1 cellular context compared by ENCODE assay signal in genomic region chr3:49689046-49689886, GRCh38.
TF ChIP-seq lines count a peak whose summit lies in the region.

Gene MST1 (minus strand): TSS chr3:49689474. CDS start chr3:49688691, 783 bp downstream.
Gene RNF123 (plus strand): TSS chr3:49689557. CDS start chr3:49691166, 1,609 bp downstream.

TF ChIP-seq in K562, 482 proteins besides CTCF, POLR2A, EP300 and RAD21 (continued from another document and continues in another):
- TF ChIP-seq, protein P1, sequence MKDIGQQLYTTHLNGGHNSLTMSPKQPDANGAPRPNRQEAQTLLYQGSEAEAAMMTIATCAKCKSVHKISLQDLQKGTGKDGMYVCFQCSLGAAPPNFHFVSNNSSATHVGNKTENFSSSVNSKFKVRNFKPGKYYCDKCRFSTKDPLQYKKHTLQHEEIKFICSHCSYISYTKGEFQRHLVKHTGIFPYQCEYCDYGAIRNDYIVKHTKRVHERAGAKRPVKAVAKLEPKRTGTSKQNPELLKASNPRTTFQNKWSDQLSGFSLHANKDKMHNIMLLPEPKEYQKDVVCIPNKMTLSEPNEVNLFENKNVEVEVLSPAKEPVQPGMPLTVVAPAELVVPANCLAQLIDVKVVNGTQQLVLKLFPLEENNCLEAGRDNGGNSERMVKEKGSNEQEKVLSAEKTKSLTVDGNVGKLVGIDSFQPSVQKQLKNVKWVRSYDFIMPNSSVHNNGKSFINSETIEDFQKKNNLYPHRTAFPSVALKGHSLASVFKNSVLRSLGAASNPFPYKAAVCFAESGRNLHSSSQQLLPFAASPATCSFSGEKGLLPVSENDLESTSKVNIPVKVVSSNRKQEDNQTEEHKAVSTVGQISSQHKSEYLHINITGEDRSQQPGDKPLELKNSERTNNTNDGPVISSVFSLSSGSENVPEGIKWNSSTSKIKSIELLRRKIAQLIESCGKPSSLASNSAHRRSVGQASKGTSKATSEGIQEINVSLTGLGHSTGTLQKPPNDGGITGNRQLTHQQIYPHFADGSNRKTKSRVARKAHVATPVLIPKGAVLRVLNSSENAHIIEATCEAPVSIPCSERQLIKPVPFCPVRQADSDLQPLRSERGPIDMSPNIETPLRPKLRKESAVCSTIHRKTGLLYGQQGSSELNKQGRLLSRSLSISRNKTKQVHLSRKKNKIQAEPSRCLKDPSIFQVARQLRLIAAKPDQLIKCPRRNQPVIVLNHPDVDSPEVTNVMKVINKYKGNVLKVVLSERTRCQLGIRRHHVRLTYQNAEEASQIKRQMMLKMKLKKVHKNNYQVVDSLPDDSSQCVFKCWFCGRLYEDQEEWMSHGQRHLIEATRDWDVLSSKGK (CRISPR knock-in tag; IDR thresholded peaks at IDR 0.05), result no peak
- TF ChIP-seq KLF1 (tag; IDR thresholded peaks at IDR 0.05) (no peak), ZNF311 (CRISPR knock-in tag; IDR thresholded peaks at IDR 0.05) (no peak), DIDO1 (tag; IDR thresholded peaks at IDR 0.05; ENCODE audit: low read depth) (0 out of 2 replicates have a peak, but pooled peaks have one; percentile 55), BACH1 (tag; IDR thresholded peaks at IDR 0.05) (no peak), THRAP3 (IDR thresholded peaks at IDR 0.05; ENCODE audit: borderline replicate concordance) (no peak), FIP1L1 (IDR thresholded peaks at IDR 0.05; ENCODE audit: low read depth, low read length, poor library complexity, severe bottlenecking) (peak; percentile 54), ZBTB34 (CRISPR knock-in tag; IDR thresholded peaks at IDR 0.05) (no peak), ZNF449 (CRISPR knock-in tag; IDR thresholded peaks at IDR 0.05) (no peak), CHD1 (IDR thresholded peaks at IDR 0.05; ENCODE audit: low read length) (peak; percentile 80), SAP30 (IDR thresholded peaks at IDR 0.05; ENCODE audit: borderline replicate concordance, insufficient read depth, low read depth, low read length, poor library complexity, severe bottlenecking) (peak; percentile 66), GATA2 (CRISPR knock-in tag; IDR thresholded peaks at IDR 0.05) (0 out of 2 replicates have a peak, but pooled peaks have one; percentile 28), BRCA1 (IDR thresholded peaks at IDR 0.05) (no peak), BRCA1 (CRISPR knock-in tag; IDR thresholded peaks at IDR 0.05) (no peak), HMG20B (CRISPR knock-in tag; IDR thresholded peaks at IDR 0.05) (no peak), ATF1 (CRISPR knock-in tag; IDR thresholded peaks at IDR 0.05) (no peak), ATF1 (tag; IDR thresholded peaks at IDR 0.05) (peak; percentile 12; the same call in 1 of the 2 replicates), ZBTB26 (CRISPR knock-in tag; IDR thresholded peaks at IDR 0.05) (0 out of 2 replicates have a peak, but pooled peaks have one; percentile 40), JUNB (CRISPR knock-in tag; conservative IDR thresholded peaks at IDR 0.05) (no peak), RBM22 (IDR thresholded peaks at IDR 0.05; ENCODE audit: low read depth, low read length, poor library complexity, severe bottlenecking) (no peak), POU5F1 (IDR thresholded peaks at IDR 0.05; ENCODE audit: borderline replicate concordance, low read depth, low read length, partially characterized antibody) (peak; percentile 85), ZNF224 (CRISPR knock-in tag; IDR thresholded peaks at IDR 0.05) (no peak), SMAD1 (IDR thresholded peaks at IDR 0.05; ENCODE audit: low read depth, low read length, partially characterized antibody) (no peak), PHB (CRISPR knock-in tag; IDR thresholded peaks at IDR 0.05) (no peak), STAT5B (CRISPR knock-in tag; IDR thresholded peaks at IDR 0.05) (no peak), NFRKB (IDR thresholded peaks at IDR 0.05; ENCODE audit: low read depth) (no peak), CXXC5 (CRISPR knock-in tag; IDR thresholded peaks at IDR 0.05) (peak; percentile 64), TAF7 (tag; IDR thresholded peaks at IDR 0.05) (no peak), ZKSCAN8 (CRISPR knock-in tag; IDR thresholded peaks at IDR 0.05) (no peak), ZNF253 (CRISPR knock-in tag; conservative IDR thresholded peaks at IDR 0.05) (no peak), BHLHE40 (IDR thresholded peaks at IDR 0.05; ENCODE audit: low read length) (peak; percentile 23; the same call in 1 of the 2 replicates), RBM34 (IDR thresholded peaks at IDR 0.05; ENCODE audit: borderline replicate concordance, insufficient read depth, low read length) (no peak), ATF7 (IDR thresholded peaks at IDR 0.05) (no peak), ZNF140 (CRISPR knock-in tag; IDR thresholded peaks at IDR 0.05) (no peak), GTF2F1 (IDR thresholded peaks at IDR 0.05; ENCODE audit: low read depth, low read length) (no peak), LCOR (CRISPR knock-in tag; IDR thresholded peaks at IDR 0.05) (no peak), ELF4 (CRISPR knock-in tag; IDR thresholded peaks at IDR 0.05) (peak; percentile 60; the same call in 1 of the 2 replicates)
- TF ChIP-seq, protein P2, sequence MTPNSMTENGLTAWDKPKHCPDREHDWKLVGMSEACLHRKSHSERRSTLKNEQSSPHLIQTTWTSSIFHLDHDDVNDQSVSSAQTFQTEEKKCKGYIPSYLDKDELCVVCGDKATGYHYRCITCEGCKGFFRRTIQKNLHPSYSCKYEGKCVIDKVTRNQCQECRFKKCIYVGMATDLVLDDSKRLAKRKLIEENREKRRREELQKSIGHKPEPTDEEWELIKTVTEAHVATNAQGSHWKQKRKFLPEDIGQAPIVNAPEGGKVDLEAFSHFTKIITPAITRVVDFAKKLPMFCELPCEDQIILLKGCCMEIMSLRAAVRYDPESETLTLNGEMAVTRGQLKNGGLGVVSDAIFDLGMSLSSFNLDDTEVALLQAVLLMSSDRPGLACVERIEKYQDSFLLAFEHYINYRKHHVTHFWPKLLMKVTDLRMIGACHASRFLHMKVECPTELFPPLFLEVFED (CRISPR knock-in tag; conservative IDR thresholded peaks at IDR 0.05), result no peak
- TF ChIP-seq, protein P3, sequence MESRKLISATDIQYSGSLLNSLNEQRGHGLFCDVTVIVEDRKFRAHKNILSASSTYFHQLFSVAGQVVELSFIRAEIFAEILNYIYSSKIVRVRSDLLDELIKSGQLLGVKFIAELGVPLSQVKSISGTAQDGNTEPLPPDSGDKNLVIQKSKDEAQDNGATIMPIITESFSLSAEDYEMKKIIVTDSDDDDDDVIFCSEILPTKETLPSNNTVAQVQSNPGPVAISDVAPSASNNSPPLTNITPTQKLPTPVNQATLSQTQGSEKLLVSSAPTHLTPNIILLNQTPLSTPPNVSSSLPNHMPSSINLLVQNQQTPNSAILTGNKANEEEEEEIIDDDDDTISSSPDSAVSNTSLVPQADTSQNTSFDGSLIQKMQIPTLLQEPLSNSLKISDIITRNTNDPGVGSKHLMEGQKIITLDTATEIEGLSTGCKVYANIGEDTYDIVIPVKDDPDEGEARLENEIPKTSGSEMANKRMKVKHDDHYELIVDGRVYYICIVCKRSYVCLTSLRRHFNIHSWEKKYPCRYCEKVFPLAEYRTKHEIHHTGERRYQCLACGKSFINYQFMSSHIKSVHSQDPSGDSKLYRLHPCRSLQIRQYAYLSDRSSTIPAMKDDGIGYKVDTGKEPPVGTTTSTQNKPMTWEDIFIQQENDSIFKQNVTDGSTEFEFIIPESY (CRISPR knock-in tag; IDR thresholded peaks at IDR 0.05), result no peak
- TF ChIP-seq, protein P4, sequence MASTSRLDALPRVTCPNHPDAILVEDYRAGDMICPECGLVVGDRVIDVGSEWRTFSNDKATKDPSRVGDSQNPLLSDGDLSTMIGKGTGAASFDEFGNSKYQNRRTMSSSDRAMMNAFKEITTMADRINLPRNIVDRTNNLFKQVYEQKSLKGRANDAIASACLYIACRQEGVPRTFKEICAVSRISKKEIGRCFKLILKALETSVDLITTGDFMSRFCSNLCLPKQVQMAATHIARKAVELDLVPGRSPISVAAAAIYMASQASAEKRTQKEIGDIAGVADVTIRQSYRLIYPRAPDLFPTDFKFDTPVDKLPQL (IDR thresholded peaks at IDR 0.05; ENCODE audit: extremely low read depth, insufficient read length), result no peak
- TF ChIP-seq, protein P5, sequence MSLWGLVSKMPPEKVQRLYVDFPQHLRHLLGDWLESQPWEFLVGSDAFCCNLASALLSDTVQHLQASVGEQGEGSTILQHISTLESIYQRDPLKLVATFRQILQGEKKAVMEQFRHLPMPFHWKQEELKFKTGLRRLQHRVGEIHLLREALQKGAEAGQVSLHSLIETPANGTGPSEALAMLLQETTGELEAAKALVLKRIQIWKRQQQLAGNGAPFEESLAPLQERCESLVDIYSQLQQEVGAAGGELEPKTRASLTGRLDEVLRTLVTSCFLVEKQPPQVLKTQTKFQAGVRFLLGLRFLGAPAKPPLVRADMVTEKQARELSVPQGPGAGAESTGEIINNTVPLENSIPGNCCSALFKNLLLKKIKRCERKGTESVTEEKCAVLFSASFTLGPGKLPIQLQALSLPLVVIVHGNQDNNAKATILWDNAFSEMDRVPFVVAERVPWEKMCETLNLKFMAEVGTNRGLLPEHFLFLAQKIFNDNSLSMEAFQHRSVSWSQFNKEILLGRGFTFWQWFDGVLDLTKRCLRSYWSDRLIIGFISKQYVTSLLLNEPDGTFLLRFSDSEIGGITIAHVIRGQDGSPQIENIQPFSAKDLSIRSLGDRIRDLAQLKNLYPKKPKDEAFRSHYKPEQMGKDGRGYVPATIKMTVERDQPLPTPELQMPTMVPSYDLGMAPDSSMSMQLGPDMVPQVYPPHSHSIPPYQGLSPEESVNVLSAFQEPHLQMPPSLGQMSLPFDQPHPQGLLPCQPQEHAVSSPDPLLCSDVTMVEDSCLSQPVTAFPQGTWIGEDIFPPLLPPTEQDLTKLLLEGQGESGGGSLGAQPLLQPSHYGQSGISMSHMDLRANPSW (CRISPR knock-in tag; IDR thresholded peaks at IDR 0.05), result no peak
- TF ChIP-seq, protein P6, sequence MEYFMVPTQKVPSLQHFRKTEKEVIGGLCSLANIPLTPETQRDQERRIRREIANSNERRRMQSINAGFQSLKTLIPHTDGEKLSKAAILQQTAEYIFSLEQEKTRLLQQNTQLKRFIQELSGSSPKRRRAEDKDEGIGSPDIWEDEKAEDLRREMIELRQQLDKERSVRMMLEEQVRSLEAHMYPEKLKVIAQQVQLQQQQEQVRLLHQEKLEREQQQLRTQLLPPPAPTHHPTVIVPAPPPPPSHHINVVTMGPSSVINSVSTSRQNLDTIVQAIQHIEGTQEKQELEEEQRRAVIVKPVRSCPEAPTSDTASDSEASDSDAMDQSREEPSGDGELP (CRISPR knock-in tag; IDR thresholded peaks at IDR 0.05; ENCODE audit: borderline replicate concordance), result peak; percentile 86
- TF ChIP-seq, protein P7, sequence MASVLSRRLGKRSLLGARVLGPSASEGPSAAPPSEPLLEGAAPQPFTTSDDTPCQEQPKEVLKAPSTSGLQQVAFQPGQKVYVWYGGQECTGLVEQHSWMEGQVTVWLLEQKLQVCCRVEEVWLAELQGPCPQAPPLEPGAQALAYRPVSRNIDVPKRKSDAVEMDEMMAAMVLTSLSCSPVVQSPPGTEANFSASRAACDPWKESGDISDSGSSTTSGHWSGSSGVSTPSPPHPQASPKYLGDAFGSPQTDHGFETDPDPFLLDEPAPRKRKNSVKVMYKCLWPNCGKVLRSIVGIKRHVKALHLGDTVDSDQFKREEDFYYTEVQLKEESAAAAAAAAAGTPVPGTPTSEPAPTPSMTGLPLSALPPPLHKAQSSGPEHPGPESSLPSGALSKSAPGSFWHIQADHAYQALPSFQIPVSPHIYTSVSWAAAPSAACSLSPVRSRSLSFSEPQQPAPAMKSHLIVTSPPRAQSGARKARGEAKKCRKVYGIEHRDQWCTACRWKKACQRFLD (CRISPR knock-in tag; IDR thresholded peaks at IDR 0.05), result 0 out of 2 replicates have a peak, but pooled peaks have one; percentile 56
- TF ChIP-seq, protein P8, sequence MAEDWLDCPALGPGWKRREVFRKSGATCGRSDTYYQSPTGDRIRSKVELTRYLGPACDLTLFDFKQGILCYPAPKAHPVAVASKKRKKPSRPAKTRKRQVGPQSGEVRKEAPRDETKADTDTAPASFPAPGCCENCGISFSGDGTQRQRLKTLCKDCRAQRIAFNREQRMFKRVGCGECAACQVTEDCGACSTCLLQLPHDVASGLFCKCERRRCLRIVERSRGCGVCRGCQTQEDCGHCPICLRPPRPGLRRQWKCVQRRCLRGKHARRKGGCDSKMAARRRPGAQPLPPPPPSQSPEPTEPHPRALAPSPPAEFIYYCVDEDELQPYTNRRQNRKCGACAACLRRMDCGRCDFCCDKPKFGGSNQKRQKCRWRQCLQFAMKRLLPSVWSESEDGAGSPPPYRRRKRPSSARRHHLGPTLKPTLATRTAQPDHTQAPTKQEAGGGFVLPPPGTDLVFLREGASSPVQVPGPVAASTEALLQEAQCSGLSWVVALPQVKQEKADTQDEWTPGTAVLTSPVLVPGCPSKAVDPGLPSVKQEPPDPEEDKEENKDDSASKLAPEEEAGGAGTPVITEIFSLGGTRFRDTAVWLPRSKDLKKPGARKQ (CRISPR knock-in tag; IDR thresholded peaks at IDR 0.05), result no peak
